ENCODE assay signal across 1 cellular context in the genomic region with DNA sequence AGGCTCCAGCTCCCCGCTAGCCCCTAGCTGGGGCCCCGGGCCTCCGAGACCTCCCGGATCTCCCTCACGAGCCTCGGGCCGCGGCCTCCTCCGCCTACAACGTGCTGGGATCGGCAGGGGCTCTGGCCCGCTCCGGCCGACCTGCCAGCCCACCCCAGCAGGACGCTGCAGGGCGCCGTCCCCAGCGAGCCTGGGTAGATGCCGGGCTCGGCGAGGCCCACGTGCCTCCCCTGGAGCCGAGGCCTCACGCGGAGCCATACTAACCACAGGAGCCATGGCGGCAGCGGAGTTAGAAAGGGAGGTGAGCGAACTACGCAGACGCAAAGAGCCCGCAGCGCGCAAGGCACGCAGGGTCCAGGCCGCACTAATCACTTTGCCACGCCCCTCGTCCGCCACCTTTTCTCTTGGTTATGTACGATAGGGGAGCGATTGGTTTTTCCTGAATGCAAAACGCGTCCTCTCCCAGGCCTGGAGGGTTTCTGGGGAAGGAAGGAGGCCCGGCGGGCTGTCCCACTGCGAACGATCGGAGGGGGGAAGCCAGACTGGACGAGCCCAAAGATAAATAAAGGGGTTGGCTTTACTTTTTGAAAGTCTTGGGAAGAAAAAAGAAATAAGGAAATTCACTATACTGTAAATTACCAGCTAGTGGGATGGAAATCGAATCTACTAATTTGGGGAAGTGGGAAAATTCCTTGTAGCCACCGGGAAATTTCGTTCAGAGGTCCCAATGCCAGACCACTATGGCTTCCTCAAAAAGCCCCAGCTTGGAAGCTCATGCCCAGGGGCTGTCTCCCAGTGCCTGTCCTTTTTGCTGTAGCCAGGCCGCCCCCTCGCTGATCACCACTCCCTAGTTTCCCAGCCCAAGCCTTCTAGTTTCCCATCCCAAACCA.
TF ChIP-seq lines count a peak whose summit lies in the region.

A gene (minus strand): TSS at position 298 of the 890 bp plus-strand sequence. CDS start 22 bp downstream, at position 276.

TF ChIP-seq in K562, 482 proteins besides CTCF, POLR2A, EP300 and RAD21 (continued from another document and continues in another):
- no peak for TF ChIP-seq ZC3H8 (IDR thresholded peaks at IDR 0.05)
- TF ChIP-seq, protein P1, sequence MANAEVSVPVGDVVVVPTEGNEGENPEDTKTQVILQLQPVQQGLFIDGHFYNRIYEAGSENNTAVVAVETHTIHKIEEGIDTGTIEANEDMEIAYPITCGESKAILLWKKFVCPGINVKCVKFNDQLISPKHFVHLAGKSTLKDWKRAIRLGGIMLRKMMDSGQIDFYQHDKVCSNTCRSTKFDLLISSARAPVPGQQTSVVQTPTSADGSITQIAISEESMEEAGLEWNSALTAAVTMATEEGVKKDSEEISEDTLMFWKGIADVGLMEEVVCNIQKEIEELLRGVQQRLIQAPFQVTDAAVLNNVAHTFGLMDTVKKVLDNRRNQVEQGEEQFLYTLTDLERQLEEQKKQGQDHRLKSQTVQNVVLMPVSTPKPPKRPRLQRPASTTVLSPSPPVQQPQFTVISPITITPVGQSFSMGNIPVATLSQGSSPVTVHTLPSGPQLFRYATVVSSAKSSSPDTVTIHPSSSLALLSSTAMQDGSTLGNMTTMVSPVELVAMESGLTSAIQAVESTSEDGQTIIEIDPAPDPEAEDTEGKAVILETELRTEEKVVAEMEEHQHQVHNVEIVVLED (CRISPR knock-in tag; IDR thresholded peaks at IDR 0.05) = peak; percentile 98
- no peak for TF ChIP-seq ZNF140 (CRISPR knock-in tag; IDR thresholded peaks at IDR 0.05)
- peak; percentile 88 for TF ChIP-seq C11orf30 (IDR thresholded peaks at IDR 0.05; ENCODE audit: low read depth)
- peak; percentile 70; the same call in 1 of the 2 replicates for TF ChIP-seq JUN (IDR thresholded peaks at IDR 0.05; ENCODE audit: borderline replicate concordance, low read depth, low read length)
- TF ChIP-seq JUN (CRISPR knock-in tag; IDR thresholded peaks at IDR 0.05; ENCODE audit: borderline replicate concordance) = peak; percentile 81; the same call in 1 of the 2 replicates
- TF ChIP-seq, protein P2, sequence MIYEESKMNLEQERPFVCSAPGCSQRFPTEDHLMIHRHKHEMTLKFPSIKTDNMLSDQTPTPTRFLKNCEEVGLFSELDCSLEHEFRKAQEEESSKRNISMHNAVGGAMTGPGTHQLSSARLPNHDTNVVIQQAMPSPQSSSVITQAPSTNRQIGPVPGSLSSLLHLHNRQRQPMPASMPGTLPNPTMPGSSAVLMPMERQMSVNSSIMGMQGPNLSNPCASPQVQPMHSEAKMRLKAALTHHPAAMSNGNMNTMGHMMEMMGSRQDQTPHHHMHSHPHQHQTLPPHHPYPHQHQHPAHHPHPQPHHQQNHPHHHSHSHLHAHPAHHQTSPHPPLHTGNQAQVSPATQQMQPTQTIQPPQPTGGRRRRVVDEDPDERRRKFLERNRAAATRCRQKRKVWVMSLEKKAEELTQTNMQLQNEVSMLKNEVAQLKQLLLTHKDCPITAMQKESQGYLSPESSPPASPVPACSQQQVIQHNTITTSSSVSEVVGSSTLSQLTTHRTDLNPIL (CRISPR knock-in tag; IDR thresholded peaks at IDR 0.05) = no peak
- no peak for TF ChIP-seq WHSC1 (IDR thresholded peaks at IDR 0.05; ENCODE audit: low read length)
- 0 out of 2 replicates have a peak, but pooled peaks have one; percentile 24 for TF ChIP-seq ARID1B (IDR thresholded peaks at IDR 0.05)
- TF ChIP-seq HMG20A (CRISPR knock-in tag; conservative IDR thresholded peaks at IDR 0.05) = no peak
- peak; percentile 99 for TF ChIP-seq ATF7 (IDR thresholded peaks at IDR 0.05)
- TF ChIP-seq, protein P3, sequence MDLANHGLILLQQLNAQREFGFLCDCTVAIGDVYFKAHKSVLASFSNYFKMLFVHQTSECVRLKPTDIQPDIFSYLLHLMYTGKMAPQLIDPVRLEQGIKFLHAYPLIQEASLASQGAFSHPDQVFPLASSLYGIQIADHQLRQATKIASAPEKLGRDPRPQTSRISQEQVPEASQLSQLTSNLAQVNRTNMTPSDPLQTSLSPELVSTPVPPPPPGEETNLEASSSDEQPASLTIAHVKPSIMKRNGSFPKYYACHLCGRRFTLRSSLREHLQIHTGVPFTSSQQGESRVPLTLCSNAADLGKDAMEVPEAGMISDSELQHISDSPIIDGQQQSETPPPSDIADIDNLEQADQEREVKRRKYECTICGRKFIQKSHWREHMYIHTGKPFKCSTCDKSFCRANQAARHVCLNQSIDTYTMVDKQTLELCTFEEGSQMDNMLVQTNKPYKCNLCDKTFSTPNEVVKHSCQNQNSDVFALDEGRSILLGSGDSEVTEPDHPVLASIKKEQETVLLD (IDR thresholded peaks at IDR 0.05) = peak; percentile 97
- no peak for TF ChIP-seq COPS2 (conservative IDR thresholded peaks at IDR 0.05)
- TF ChIP-seq RHOXF2B (CRISPR knock-in tag; conservative IDR thresholded peaks at IDR 0.05) = no peak
- TF ChIP-seq ZNF224 (CRISPR knock-in tag; IDR thresholded peaks at IDR 0.05) = peak; percentile 79; the same call in 1 of the 2 replicates
- TF ChIP-seq, protein P4, sequence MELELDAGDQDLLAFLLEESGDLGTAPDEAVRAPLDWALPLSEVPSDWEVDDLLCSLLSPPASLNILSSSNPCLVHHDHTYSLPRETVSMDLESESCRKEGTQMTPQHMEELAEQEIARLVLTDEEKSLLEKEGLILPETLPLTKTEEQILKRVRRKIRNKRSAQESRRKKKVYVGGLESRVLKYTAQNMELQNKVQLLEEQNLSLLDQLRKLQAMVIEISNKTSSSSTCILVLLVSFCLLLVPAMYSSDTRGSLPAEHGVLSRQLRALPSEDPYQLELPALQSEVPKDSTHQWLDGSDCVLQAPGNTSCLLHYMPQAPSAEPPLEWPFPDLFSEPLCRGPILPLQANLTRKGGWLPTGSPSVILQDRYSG (tag; conservative IDR thresholded peaks at IDR 0.05; ENCODE audit: low read depth) = no peak
- TF ChIP-seq, protein P5, sequence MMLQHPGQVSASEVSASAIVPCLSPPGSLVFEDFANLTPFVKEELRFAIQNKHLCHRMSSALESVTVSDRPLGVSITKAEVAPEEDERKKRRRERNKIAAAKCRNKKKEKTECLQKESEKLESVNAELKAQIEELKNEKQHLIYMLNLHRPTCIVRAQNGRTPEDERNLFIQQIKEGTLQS (IDR thresholded peaks at IDR 0.05) = peak; percentile 18; the same call in 1 of the 2 replicates
- TF ChIP-seq, protein P5 (CRISPR knock-in tag; conservative IDR thresholded peaks at IDR 0.05) = 0 out of 2 replicates have a peak, but pooled peaks have one; percentile 42
- peak; percentile 69 for TF ChIP-seq SMAD4 (CRISPR knock-in tag; conservative IDR thresholded peaks at IDR 0.05)
- TF ChIP-seq CREM (IDR thresholded peaks at IDR 0.05; ENCODE audit: low read depth) = peak; percentile 94
- peak; percentile 84 for TF ChIP-seq GABPB1 (CRISPR knock-in tag; IDR thresholded peaks at IDR 0.05)
- TF ChIP-seq SRSF1 (IDR thresholded peaks at IDR 0.05; ENCODE audit: low read depth, low read length) = no peak
- no peak for TF ChIP-seq KAT8 (IDR thresholded peaks at IDR 0.05; ENCODE audit: low read depth)
- TF ChIP-seq ZNF3 (CRISPR knock-in tag; IDR thresholded peaks at IDR 0.05) = no peak
- no peak for TF ChIP-seq HDAC6 (IDR thresholded peaks at IDR 0.05; ENCODE audit: low read depth, low read length)
- peak; percentile 88 for TF ChIP-seq PML (IDR thresholded peaks at IDR 0.05; ENCODE audit: low read length)
- TF ChIP-seq, protein P6, sequence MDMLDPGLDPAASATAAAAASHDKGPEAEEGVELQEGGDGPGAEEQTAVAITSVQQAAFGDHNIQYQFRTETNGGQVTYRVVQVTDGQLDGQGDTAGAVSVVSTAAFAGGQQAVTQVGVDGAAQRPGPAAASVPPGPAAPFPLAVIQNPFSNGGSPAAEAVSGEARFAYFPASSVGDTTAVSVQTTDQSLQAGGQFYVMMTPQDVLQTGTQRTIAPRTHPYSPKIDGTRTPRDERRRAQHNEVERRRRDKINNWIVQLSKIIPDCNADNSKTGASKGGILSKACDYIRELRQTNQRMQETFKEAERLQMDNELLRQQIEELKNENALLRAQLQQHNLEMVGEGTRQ (CRISPR knock-in tag; IDR thresholded peaks at IDR 0.05) = peak; percentile 61; the same call in 1 of the 2 replicates
- no peak for TF ChIP-seq ZNF830 (CRISPR knock-in tag; IDR thresholded peaks at IDR 0.05)
- no peak for TF ChIP-seq RFX1 (IDR thresholded peaks at IDR 0.05)
- TF ChIP-seq ZNF146 (CRISPR knock-in tag; IDR thresholded peaks at IDR 0.05; ENCODE audit: unreplicated experiment) = no peak
- TF ChIP-seq, protein P7, sequence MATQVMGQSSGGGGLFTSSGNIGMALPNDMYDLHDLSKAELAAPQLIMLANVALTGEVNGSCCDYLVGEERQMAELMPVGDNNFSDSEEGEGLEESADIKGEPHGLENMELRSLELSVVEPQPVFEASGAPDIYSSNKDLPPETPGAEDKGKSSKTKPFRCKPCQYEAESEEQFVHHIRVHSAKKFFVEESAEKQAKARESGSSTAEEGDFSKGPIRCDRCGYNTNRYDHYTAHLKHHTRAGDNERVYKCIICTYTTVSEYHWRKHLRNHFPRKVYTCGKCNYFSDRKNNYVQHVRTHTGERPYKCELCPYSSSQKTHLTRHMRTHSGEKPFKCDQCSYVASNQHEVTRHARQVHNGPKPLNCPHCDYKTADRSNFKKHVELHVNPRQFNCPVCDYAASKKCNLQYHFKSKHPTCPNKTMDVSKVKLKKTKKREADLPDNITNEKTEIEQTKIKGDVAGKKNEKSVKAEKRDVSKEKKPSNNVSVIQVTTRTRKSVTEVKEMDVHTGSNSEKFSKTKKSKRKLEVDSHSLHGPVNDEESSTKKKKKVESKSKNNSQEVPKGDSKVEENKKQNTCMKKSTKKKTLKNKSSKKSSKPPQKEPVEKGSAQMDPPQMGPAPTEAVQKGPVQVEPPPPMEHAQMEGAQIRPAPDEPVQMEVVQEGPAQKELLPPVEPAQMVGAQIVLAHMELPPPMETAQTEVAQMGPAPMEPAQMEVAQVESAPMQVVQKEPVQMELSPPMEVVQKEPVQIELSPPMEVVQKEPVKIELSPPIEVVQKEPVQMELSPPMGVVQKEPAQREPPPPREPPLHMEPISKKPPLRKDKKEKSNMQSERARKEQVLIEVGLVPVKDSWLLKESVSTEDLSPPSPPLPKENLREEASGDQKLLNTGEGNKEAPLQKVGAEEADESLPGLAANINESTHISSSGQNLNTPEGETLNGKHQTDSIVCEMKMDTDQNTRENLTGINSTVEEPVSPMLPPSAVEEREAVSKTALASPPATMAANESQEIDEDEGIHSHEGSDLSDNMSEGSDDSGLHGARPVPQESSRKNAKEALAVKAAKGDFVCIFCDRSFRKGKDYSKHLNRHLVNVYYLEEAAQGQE (CRISPR knock-in tag; IDR thresholded peaks at IDR 0.05; ENCODE audit: low read depth) = no peak; the same call in none of the 2 replicates
- peak; percentile 82 to 98 for TF ChIP-seq NONO (IDR thresholded peaks at IDR 0.05; ENCODE audit: low read depth in 2 of 2, low read length in 1 of 2)
- TF ChIP-seq SRSF3 (IDR thresholded peaks at IDR 0.05; ENCODE audit: insufficient read depth, low read length) = no peak
- TF ChIP-seq, protein P8, sequence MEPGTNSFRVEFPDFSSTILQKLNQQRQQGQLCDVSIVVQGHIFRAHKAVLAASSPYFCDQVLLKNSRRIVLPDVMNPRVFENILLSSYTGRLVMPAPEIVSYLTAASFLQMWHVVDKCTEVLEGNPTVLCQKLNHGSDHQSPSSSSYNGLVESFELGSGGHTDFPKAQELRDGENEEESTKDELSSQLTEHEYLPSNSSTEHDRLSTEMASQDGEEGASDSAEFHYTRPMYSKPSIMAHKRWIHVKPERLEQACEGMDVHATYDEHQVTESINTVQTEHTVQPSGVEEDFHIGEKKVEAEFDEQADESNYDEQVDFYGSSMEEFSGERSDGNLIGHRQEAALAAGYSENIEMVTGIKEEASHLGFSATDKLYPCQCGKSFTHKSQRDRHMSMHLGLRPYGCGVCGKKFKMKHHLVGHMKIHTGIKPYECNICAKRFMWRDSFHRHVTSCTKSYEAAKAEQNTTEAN (CRISPR knock-in tag; IDR thresholded peaks at IDR 0.05) = no peak
- no peak for TF ChIP-seq KAT2B (IDR thresholded peaks at IDR 0.05; ENCODE audit: low read depth, low read length)
- TF ChIP-seq BMI1 (IDR thresholded peaks at IDR 0.05; ENCODE audit: low read length) = 0 out of 2 replicates have a peak, but pooled peaks have one; percentile 27
- no peak for TF ChIP-seq NR3C1 (CRISPR knock-in tag; IDR thresholded peaks at IDR 0.05)
- TF ChIP-seq, protein P9, sequence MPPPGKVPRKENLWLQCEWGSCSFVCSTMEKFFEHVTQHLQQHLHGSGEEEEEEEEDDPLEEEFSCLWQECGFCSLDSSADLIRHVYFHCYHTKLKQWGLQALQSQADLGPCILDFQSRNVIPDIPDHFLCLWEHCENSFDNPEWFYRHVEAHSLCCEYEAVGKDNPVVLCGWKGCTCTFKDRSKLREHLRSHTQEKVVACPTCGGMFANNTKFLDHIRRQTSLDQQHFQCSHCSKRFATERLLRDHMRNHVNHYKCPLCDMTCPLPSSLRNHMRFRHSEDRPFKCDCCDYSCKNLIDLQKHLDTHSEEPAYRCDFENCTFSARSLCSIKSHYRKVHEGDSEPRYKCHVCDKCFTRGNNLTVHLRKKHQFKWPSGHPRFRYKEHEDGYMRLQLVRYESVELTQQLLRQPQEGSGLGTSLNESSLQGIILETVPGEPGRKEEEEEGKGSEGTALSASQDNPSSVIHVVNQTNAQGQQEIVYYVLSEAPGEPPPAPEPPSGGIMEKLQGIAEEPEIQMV (tag; conservative IDR thresholded peaks at IDR 0.05; ENCODE audit: low read depth) = 0 out of 2 replicates have a peak, but pooled peaks have one; percentile 6
- peak; percentile 99 for TF ChIP-seq EP400 (IDR thresholded peaks at IDR 0.05)
- TF ChIP-seq CREBBP (IDR thresholded peaks at IDR 0.05; ENCODE audit: low read depth, low read length) = no peak
- TF ChIP-seq, protein P10, sequence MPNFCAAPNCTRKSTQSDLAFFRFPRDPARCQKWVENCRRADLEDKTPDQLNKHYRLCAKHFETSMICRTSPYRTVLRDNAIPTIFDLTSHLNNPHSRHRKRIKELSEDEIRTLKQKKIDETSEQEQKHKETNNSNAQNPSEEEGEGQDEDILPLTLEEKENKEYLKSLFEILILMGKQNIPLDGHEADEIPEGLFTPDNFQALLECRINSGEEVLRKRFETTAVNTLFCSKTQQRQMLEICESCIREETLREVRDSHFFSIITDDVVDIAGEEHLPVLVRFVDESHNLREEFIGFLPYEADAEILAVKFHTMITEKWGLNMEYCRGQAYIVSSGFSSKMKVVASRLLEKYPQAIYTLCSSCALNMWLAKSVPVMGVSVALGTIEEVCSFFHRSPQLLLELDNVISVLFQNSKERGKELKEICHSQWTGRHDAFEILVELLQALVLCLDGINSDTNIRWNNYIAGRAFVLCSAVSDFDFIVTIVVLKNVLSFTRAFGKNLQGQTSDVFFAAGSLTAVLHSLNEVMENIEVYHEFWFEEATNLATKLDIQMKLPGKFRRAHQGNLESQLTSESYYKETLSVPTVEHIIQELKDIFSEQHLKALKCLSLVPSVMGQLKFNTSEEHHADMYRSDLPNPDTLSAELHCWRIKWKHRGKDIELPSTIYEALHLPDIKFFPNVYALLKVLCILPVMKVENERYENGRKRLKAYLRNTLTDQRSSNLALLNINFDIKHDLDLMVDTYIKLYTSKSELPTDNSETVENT (CRISPR knock-in tag; IDR thresholded peaks at IDR 0.05) = peak; percentile 89; the same call in 1 of the 2 replicates
